ENCODE assay signal across 2 cellular contexts in genomic region chr14:96802963-96803362, GRCh38.
TF ChIP-seq lines count a peak whose summit lies in the region.

No MANE protein-coding gene starts in this region.

TF ChIP-seq in K562, 482 proteins besides CTCF, POLR2A, EP300 and RAD21 (continues in another document):
- TF ChIP-seq ZBTB2 (IDR thresholded peaks at IDR 0.05) (0 out of 2 replicates have a peak, but pooled peaks have one; percentile 42), DNMT1 (IDR thresholded peaks at IDR 0.05) (no peak), NFIX (CRISPR knock-in tag; IDR thresholded peaks at IDR 0.05; ENCODE audit: low read depth) (no peak), MBD2 (IDR thresholded peaks at IDR 0.05; ENCODE audit: borderline replicate concordance, low read depth) (0 out of 2 replicates have a peak, but pooled peaks have one; percentile 23), NCOR1 (IDR thresholded peaks at IDR 0.05) (peak; percentile 94), HLTF (IDR thresholded peaks at IDR 0.05) (peak; percentile 84; the same call in 1 of the 2 replicates), EP400 (IDR thresholded peaks at IDR 0.05) (peak; percentile 63; the same call in 1 of the 2 replicates), ADNP (tag; IDR thresholded peaks at IDR 0.05) (no peak), PHF8 (IDR thresholded peaks at IDR 0.05; ENCODE audit: borderline replicate concordance, low read length) (no peak), MTA2 (IDR thresholded peaks at IDR 0.05; ENCODE audit: low read depth) (peak; percentile 92), ZNF644 (tag; IDR thresholded peaks at IDR 0.05; ENCODE audit: low read depth) (no peak), L3MBTL2 (IDR thresholded peaks at IDR 0.05) (peak; percentile 23; the same call in 1 of the 2 replicates), ARID1B (IDR thresholded peaks at IDR 0.05) (peak; percentile 97), JUNB (CRISPR knock-in tag; conservative IDR thresholded peaks at IDR 0.05) (no peak), TAL1 (IDR thresholded peaks at IDR 0.05) (peak; percentile 96), PKNOX1 (IDR thresholded peaks at IDR 0.05) (peak; percentile 82), KLF13 (tag; IDR thresholded peaks at IDR 0.05; ENCODE audit: borderline replicate concordance, low read depth) (no peak), HNRNPLL (IDR thresholded peaks at IDR 0.05; ENCODE audit: low read depth, low read length, poor library complexity, severe bottlenecking) (no peak), BCOR (IDR thresholded peaks at IDR 0.05) (peak; percentile 86; the same call in 1 of the 2 replicates), TAF1 (IDR thresholded peaks at IDR 0.05; ENCODE audit: control insufficient read depth, extremely low read depth, insufficient read depth, low read length, severe bottlenecking) (no peak), GATAD2A (IDR thresholded peaks at IDR 0.05) (peak; percentile 56), BRD9 (IDR thresholded peaks at IDR 0.05; ENCODE audit: low read depth, partially characterized antibody) (peak; percentile 95), ZNF217 (CRISPR knock-in tag; IDR thresholded peaks at IDR 0.05) (no peak), POLR2AphosphoS5 (IDR thresholded peaks at IDR 0.05; ENCODE audit: control insufficient read depth, insufficient read depth, low read depth, low read length) (peak; percentile 80), FOXJ2 (tag; IDR thresholded peaks at IDR 0.05) (no peak)

TF ChIP-seq in neural cell, 6 proteins besides CTCF, POLR2A, EP300 and RAD21 (continued from another document):
- TF ChIP-seq REST (IDR thresholded peaks at IDR 0.05; ENCODE audit: borderline replicate concordance): no peak
